ENCODE assay signal across 8 cellular contexts in genomic region chrX:131728295-131729145, GRCh38.
DNase-seq lines count a peak whose midpoint lies in the region; ATAC-seq and TF ChIP-seq lines count a peak whose summit lies in the region.

No MANE protein-coding gene starts in this region.

- intact Hi-C loops in dorsolateral prefrontal cortex (cut with DNase I): no loop called here

- H3K27ac ChIP-seq in dorsolateral prefrontal cortex (peak overlapping the region in 47 of 59 donors; percentile 87 to 98 (median 96)), subcutaneous abdominal adipose tissue (ENCODE audit: low read depth, low read length) (peak overlapping the region; percentile 58)

- H3K4me3 ChIP-seq in dorsolateral prefrontal cortex: peak overlapping the region in 47 of 59 donors; percentile 22 to 70 (median 56)
- peak overlapping the region; percentile 68 to 88 (median 71) for H3K4me3 ChIP-seq in subcutaneous abdominal adipose tissue (ENCODE audit: low read depth in 1 of 5, low read length in 5 of 5)

- peaks cover 0 to 10% (median 3%) of the 10 kb centered on the region in 5 donors for H3K9me3 ChIP-seq in subcutaneous abdominal adipose tissue (ENCODE audit: control insufficient read depth in 5 of 5, low read length in 5 of 5)

- CTCF ChIA-PET in activated naive CD4-positive, alpha-beta T cell treated with anti-CD3 and anti-CD28 coated beads, Interleukin-2, amount 10 ng/mL, durations not matched to agents 7 days and 5 days (lab: Charles Lee): no interaction called here

- no peak overlapping the region for H3K27ac Mint-ChIP-seq in activated naive CD4-positive, alpha-beta T cell treated with anti-CD3 and anti-CD28 coated beads, Interleukin-2, amount 10 ng/mL, durations not matched to agents 7 days and 5 days

- no peaks in the 10 kb centered on the region for H3K4me1 Mint-ChIP-seq in activated naive CD4-positive, alpha-beta T cell treated with anti-CD3 and anti-CD28 coated beads, Interleukin-2, amount 10 ng/mL, durations not matched to agents 7 days and 5 days

- no peak for ATAC-seq in activated CD4-positive, CD25-positive, alpha-beta regulatory T cell treated with anti-CD3 and anti-CD28 coated beads, Interleukin-2, amount 50 U/mL, for 24 hours

- H3K36me3 ChIP-seq in subcutaneous abdominal adipose tissue (ENCODE audit: control insufficient read depth in 5 of 5, insufficient read depth in 5 of 5, low read length in 5 of 5): no peaks in the 10 kb centered on the region

- peak overlapping the region; percentile 11 to 65 (median 43) for H3K9ac ChIP-seq in subcutaneous abdominal adipose tissue (ENCODE audit: low read length in 5 of 5)

- peak in 44 of 56 donors; percentile 37 to 71 (median 60) for TF ChIP-seq CTCF in dorsolateral prefrontal cortex (IDR thresholded peaks at IDR 0.05 in 54 of 56, conservative IDR thresholded peaks at IDR 0.05 in 2 of 56; ENCODE audit: low read depth in 1 of 56, partially characterized antibody in 56 of 56)

- no peaks in the 10 kb centered on the region for H3K27me3 Mint-ChIP-seq in activated naive CD4-positive, alpha-beta T cell treated with anti-CD3 and anti-CD28 coated beads, Interleukin-2, amount 10 ng/mL, durations not matched to agents 7 days and 5 days

- H3K27me3 ChIP-seq in dorsolateral prefrontal cortex: peaks cover 0 to 10% (median 0%) of the 10 kb centered on the region in 45 donors
- no peaks in the 10 kb centered on the region for H3K27me3 ChIP-seq in subcutaneous abdominal adipose tissue (ENCODE audit: control insufficient read depth in 5 of 5, insufficient read depth in 4 of 5, low read length in 5 of 5)

- H3K36me3 Mint-ChIP-seq in activated naive CD4-positive, alpha-beta T cell treated with anti-CD3 and anti-CD28 coated beads, Interleukin-2, amount 10 ng/mL, durations not matched to agents 7 days and 5 days: peaks cover 9% of the 10 kb centered on the region

- DNase-seq in activated CD4-positive, CD25-positive, alpha-beta regulatory T cell treated with anti-CD3 and anti-CD28 coated beads, Interleukin-2, amount 50 U/mL, for 72 hours: peak; percentile 48
- peak; percentile 66 for DNase-seq in NCI-H1417 treated with DMSO at 0.1 percent for 48 hours (lab: John Stamatoyannopoulos, UW)
- DNase-seq in dorsolateral prefrontal cortex: peak in 9 of 10 donors; percentile 62 to 84 (median 71)
- no peak for DNase-seq in activated naive CD4-positive, alpha-beta T cell treated with anti-CD3 and anti-CD28 coated beads, Interleukin-2, amount 10 ng/mL, durations not matched to agents 7 days and 5 days
- no peak for DNase-seq in 8988T
- no peak for DNase-seq in A172 (ENCODE audit: low spot score)

- peaks cover 10% of the 10 kb centered on the region for H3K9me3 Mint-ChIP-seq in activated naive CD4-positive, alpha-beta T cell treated with anti-CD3 and anti-CD28 coated beads, Interleukin-2, amount 10 ng/mL, durations not matched to agents 7 days and 5 days

- no peak overlapping the region for H3K4me3 Mint-ChIP-seq in activated naive CD4-positive, alpha-beta T cell treated with anti-CD3 and anti-CD28 coated beads, Interleukin-2, amount 10 ng/mL, durations not matched to agents 7 days and 5 days

- peaks cover 0 to 9% (median 8%) of the 10 kb centered on the region in 5 donors for H3K4me1 ChIP-seq in subcutaneous abdominal adipose tissue (ENCODE audit: control insufficient read depth in 5 of 5, insufficient read depth in 5 of 5, low read length in 5 of 5)

Comparison
In these comparisons a context has a peak if more than half of its experiments do, and no peak if none do; other contexts are left out.
1. DNase-seq: peak in activated CD4-positive, CD25-positive, alpha-beta regulatory T cell treated with anti-CD3 and anti-CD28 coated beads, Interleukin-2, amount 50 U/mL, for 72 hours (single experiment), NCI-H1417 treated with DMSO at 0.1 percent for 48 hours (single experiment) and dorsolateral prefrontal cortex (9 of 10); none in activated naive CD4-positive, alpha-beta T cell treated with anti-CD3 and anti-CD28 coated beads, Interleukin-2, amount 10 ng/mL, durations not matched to agents 7 days and 5 days (single experiment), 8988T (single experiment) and A172 (single experiment).